Comparison of ENCODE assay signal across 15 cellular contexts in the genomic region with DNA sequence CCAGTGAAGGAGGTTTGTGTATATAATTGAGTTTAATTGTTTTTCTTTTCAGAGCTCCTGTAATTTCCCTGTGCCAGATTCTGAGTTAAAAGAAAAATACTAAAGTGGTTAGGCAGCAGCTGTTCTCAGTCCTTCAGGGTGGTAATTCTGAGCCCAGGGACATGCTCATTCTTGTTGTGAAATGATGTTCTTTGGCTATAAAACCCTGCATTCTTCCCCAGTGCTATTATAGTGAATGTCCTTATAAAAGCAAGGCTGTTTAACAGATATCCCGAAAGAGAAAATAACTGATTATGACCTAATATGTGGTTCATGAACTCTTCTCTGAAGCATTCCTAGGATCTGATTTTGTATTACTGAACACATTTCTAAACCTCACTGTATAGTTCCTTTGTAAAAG. TPM values are rescaled to one million over a fixed set of nuclear protein-coding genes. Genes with fewer than 3 reads are reported as not detected.
DNase-seq lines count a peak whose midpoint lies in the region; ATAC-seq and TF ChIP-seq lines count a peak whose summit lies in the region.
"Had no signal": no experiment of that assay in that cellular context is flagged by ENCODE, and none has a peak within 500 bp of the region (broad histone marks: within the 10 kb centered on the region; RNA-seq: fewer than 3 reads in every experiment).

No MANE protein-coding gene starts in this region.

- TF ChIP-seq CTCF in omental fat pad (IDR thresholded peaks at IDR 0.05) = no peak

- in situ Hi-C loops in ACHN (cut with HindIII; ENCODE audit: low pct_ligation_motif_present, low pct_unique_long_range_greater_than_20kb, low sequenced_read_pairs) = no loop called here

- DNase-seq in DMS 273 (lab: John Stamatoyannopoulos, UW; ENCODE audit: unreplicated experiment) (peak; percentile 76), NCI-H1694 (lab: John Stamatoyannopoulos, UW) (peak; percentile 68), amniotic epithelial cell (ENCODE audit: low read depth) (peak; percentile 33), hepatic stellate cell (ENCODE audit: low spot score) (peak; percentile 5), ACHN (no peak), omental fat pad (ENCODE audit: low spot score) (no peak)
- DNase-seq: activated CD4-positive, CD25-positive, alpha-beta regulatory T cell; activated naive CD8-positive, alpha-beta T cell treated with anti-CD3 and anti-CD28 coated beads for 36 hours; colonic mucosa; mucosa of descending colon; psoas muscle; stimulated activated CD4-positive, alpha-beta T cell treated with anti-CD3 and anti-CD28 coated beads, Interleukin-2, amount 100 ng/mL, for 48 hours had no signal

- no peak for ATAC-seq in omental fat pad (ENCODE audit: low FRiP score)
- ATAC-seq in HG02759 (IDR thresholded peaks at IDR 0.05; ENCODE audit: unreplicated experiment) = no peak
- ATAC-seq in HG02798 (IDR thresholded peaks at IDR 0.05; ENCODE audit: poor library complexity, unreplicated experiment) = no peak
- ATAC-seq: esophagus mucosa, mucosa of descending colon had no signal

RNA-seq across cellular contexts. Expression of gene ADAM23, which starts 34.0 kb away (rescaled TPM):
- 1 to 10 TPM in 2 of 4 donors, under 1 TPM in 2; 0.37 to 4.6 (median 2.2) TPM for total RNA-seq in omental fat pad

Comparison
In these comparisons a context has a peak if more than half of its experiments do, and no peak if none do; other contexts are left out.
1. DNase-seq: peak in DMS 273 (single experiment), NCI-H1694 (single experiment), amniotic epithelial cell (single experiment) and hepatic stellate cell (single experiment); none in ACHN (single experiment) and omental fat pad (single experiment).